In genomic region chr2:234363011-234363487, GRCh38 we compare ENCODE assay signal across 9 cellular contexts.
A peak's percentile ranks its signal among the peaks of the same experiment; 100 is the strongest.
DNase-seq lines count a peak whose midpoint lies in the region; ATAC-seq and TF ChIP-seq lines count a peak whose summit lies in the region.
"Had no signal": no experiment of that assay in that cellular context is flagged by ENCODE, and none has a peak within 500 bp of the region (broad histone marks: within the 10 kb centered on the region; RNA-seq: fewer than 3 reads in every experiment).

No MANE protein-coding gene starts in this region.

- H3K36me3 ChIP-seq in BLaER1, result no peaks in the 10 kb centered on the region
- H3K36me3 ChIP-seq in HUES6 (ENCODE audit: control insufficient read depth, insufficient read depth, low read length), result no peaks in the 10 kb centered on the region
- no peaks in the 10 kb centered on the region for H3K36me3 ChIP-seq in right lobe of liver
- H3K36me3 ChIP-seq in ascending aorta, result no peaks in the 10 kb centered on the region

- H3K27me3 ChIP-seq in BLaER1, result no peaks in the 10 kb centered on the region
- H3K27me3 ChIP-seq in HUES6 (ENCODE audit: control insufficient read depth, insufficient read depth, low read length), result no peaks in the 10 kb centered on the region
- no peaks in the 10 kb centered on the region for H3K27me3 ChIP-seq in right lobe of liver
- H3K27me3 ChIP-seq in ascending aorta, result no peaks in the 10 kb centered on the region

- H3K27ac ChIP-seq in BLaER1, result no peak overlapping the region
- peak overlapping the region; percentile 81; the same call in 1 of the 2 replicates for H3K27ac ChIP-seq in HUES6 (ENCODE audit: low read depth, low read length)
- no peak overlapping the region for H3K27ac ChIP-seq in right lobe of liver
- H3K27ac ChIP-seq in ascending aorta, result no peak overlapping the region

- no peaks in the 10 kb centered on the region for H3K36me3 Mint-ChIP-seq in WTC11

- CTCF ChIA-PET in WTC11 (lab: Charles Lee), result interaction anchor here (0.9 to 1.9 kb wide), 2 partner anchors 29 to 134 kb away, joined by 5 to 6 read pairs; partner anchors contain the start of gene ARL4C

- peak; percentile 94 for ATAC-seq in WTC11
- peak; percentile 76 to 93 (median 78) for ATAC-seq in right lobe of liver
- ATAC-seq in GM18517 (IDR thresholded peaks at IDR 0.05; ENCODE audit: unreplicated experiment), result no peak
- no peak for ATAC-seq in HG03045 (IDR thresholded peaks at IDR 0.05; ENCODE audit: unreplicated experiment)

- TF ChIP-seq CTCF in WTC11 (IDR thresholded peaks at IDR 0.05) (no peak), right lobe of liver (IDR thresholded peaks at IDR 0.05) (no peak), ascending aorta (IDR thresholded peaks at IDR 0.05) (no peak)

- DNase-seq in WTC11 (ENCODE audit: low spot score), result peak; percentile 71
- peak in 2 of 3 donors; percentile 27 to 50 for DNase-seq in right lobe of liver
- no peak for DNase-seq in nucleus accumbens (lab: John Stamatoyannopoulos, UW)
- no peak for DNase-seq in ascending aorta (ENCODE audit: low spot score in 2 of 2)
- DNase-seq: SHP77 treated with DMSO at 0.1 percent for 48 hours had no signal

- POLR2A ChIA-PET in WTC11 (lab: Charles Lee), result interaction anchor here (0.6 kb wide), 1 partner anchor 65 kb away, joined by 4 read pairs; no protein-coding TSS in a partner anchor

- peaks cover 14% of the 10 kb centered on the region for H3K27me3 Mint-ChIP-seq in WTC11 (ENCODE audit: low read depth)

- WGBS in right lobe of liver (ENCODE audit: insufficient coverage, low coverage, low lambda C conversion rate, missing lambda C conversion rate), result 11% methylated on average over 4 of the region's 4 CpGs

- peaks cover 18% of the 10 kb centered on the region for H3K9me3 ChIP-seq in BLaER1
- H3K9me3 ChIP-seq in HUES6 (ENCODE audit: control insufficient read depth, insufficient read depth, low read depth, low read length), result 0 out of 2 replicates have a peak, but pooled peaks cover 2% of the 10 kb centered on the region
- H3K9me3 ChIP-seq in right lobe of liver, result no peaks in the 10 kb centered on the region
- no peaks in the 10 kb centered on the region for H3K9me3 ChIP-seq in ascending aorta

- peak overlapping the region; percentile 34 for H3K4me2 ChIP-seq in BLaER1

- H3K4me1 ChIP-seq in BLaER1 (peaks cover 13% of the 10 kb centered on the region), HUES6 (ENCODE audit: control insufficient read depth, insufficient read depth, low read length) (peaks cover 28% of the 10 kb centered on the region), right lobe of liver (peaks cover 0 to 14% (median 0%) of the 10 kb centered on the region in 4 donors), ascending aorta (no peaks in the 10 kb centered on the region)

- TF ChIP-seq POLR2A in right lobe of liver (IDR thresholded peaks at IDR 0.05), result no peak

- H3K4me3 Mint-ChIP-seq in WTC11, result peak overlapping the region; percentile 32

- peaks cover 14% of the 10 kb centered on the region for H3K9me3 Mint-ChIP-seq in WTC11

- H3K4me3 ChIP-seq in BLaER1 (no peak overlapping the region), HUES6 (ENCODE audit: low read depth, low read length) (peak overlapping the region; percentile 17; the same call in 1 of the 2 replicates), right lobe of liver (no peak overlapping the region), ascending aorta (no peak overlapping the region)

- no peaks in the 10 kb centered on the region for H4K20me1 ChIP-seq in BLaER1

- H3K9ac ChIP-seq in BLaER1, result no peak overlapping the region
- peak overlapping the region; percentile 60 for H3K9ac ChIP-seq in HUES6 (ENCODE audit: low read length)

- intact Hi-C loops in right lobe of liver (cut with DNase I), result no loop called here
- intact Hi-C loops in ascending aorta (cut with DNase I), result no loop called here

- H3K4me1 Mint-ChIP-seq in WTC11, result peaks cover 41% of the 10 kb centered on the region

- peak overlapping the region; percentile 73 for H3K27ac Mint-ChIP-seq in WTC11

TF ChIP-seq in WTC11, 78 proteins besides CTCF, POLR2A, EP300 and RAD21:
- 0 out of 2 replicates have a peak, but pooled peaks have one; percentile 32 for TF ChIP-seq FOXK1 (CRISPR knock-in tag; IDR thresholded peaks at IDR 0.05)
- no peak for TF ChIP-seq GTF2I (CRISPR knock-in tag; conservative IDR thresholded peaks at IDR 0.05)
- TF ChIP-seq USF2 (CRISPR knock-in tag; IDR thresholded peaks at IDR 0.05), result no peak
- no peak for TF ChIP-seq ESRRA (CRISPR knock-in tag; IDR thresholded peaks at IDR 0.05; ENCODE audit: borderline replicate concordance)
- no peak for TF ChIP-seq SOX15 (CRISPR knock-in tag; IDR thresholded peaks at IDR 0.05)
- TF ChIP-seq TEAD1 (CRISPR knock-in tag; IDR thresholded peaks at IDR 0.05), result peak; percentile 46; the same call in 1 of the 2 replicates
- no peak for TF ChIP-seq JUN (CRISPR knock-in tag; IDR thresholded peaks at IDR 0.05)
- TF ChIP-seq MAX (CRISPR knock-in tag; IDR thresholded peaks at IDR 0.05), result 0 out of 2 replicates have a peak, but pooled peaks have one; percentile 19
- TF ChIP-seq NFE2L1 (CRISPR knock-in tag; IDR thresholded peaks at IDR 0.05), result peak; percentile 81
- no peak for TF ChIP-seq E2F1 (CRISPR knock-in tag; IDR thresholded peaks at IDR 0.05)
- no peak for TF ChIP-seq ZNF671 (CRISPR knock-in tag; IDR thresholded peaks at IDR 0.05)

Comparison
In these comparisons a context has a peak if more than half of its experiments do, and no peak if none do; other contexts are left out.
1. ATAC-seq: peak in WTC11 (single experiment) and right lobe of liver (4 of 4); none in GM18517 (single experiment) and HG03045 (single experiment).
2. DNase-seq: peak in WTC11 (single experiment) and right lobe of liver (2 of 3); none in nucleus accumbens (0 of 56) and ascending aorta (0 of 2).